In the genomic region with DNA sequence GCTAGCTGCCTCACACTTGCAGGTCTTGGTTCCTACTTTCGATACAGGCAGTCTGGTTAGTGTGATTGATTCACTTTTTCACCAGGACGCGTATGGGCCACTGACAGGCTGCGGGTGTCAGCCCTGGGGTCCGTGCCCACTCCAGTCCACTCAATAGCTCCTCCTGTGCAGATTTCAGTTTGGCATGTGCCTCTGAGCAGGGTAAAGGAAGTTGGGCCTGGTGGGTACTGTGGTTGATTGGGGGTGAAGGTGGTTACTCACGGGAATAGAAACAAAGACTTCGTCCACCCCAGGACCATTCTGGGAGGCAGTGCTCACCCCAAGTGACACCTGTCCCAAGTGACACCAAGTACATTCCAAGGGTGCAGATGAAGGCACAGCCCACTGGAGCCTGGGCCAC, we compare ENCODE assay signal across 24 cellular contexts.
"Had no signal": no experiment of that assay in that cellular context is flagged by ENCODE, and none has a peak within 500 bp of the region (broad histone marks: within the 10 kb centered on the region; RNA-seq: fewer than 3 reads in every experiment).

No MANE protein-coding gene starts in this region.

- ATAC-seq: heart right ventricle; mucosa of descending colon; natural killer cell treated with Interleukin-12 subunit alpha and Interleukin-12 subunit beta and Interleukin-15 and Interleukin-18, amount 100 ng/mL, for 72 hours; right lobe of liver had no signal

- H3K27me3 ChIP-seq: esophagus squamous epithelium, neutrophil, right lobe of liver, stomach, thyroid gland, vagina had no signal

- H3K27ac ChIP-seq: esophagus squamous epithelium, heart right ventricle, neutrophil, parathyroid adenoma, right lobe of liver, stomach, thyroid gland, vagina had no signal

- H3K79me2 ChIP-seq: parathyroid adenoma had no signal

- DNase-seq: effector memory CD4-positive, alpha-beta T cell; erythroblast; esophagus squamous epithelium; foreskin melanocyte; glutamatergic neuron; heart right ventricle; hippocampal formation; kidney glomerular epithelial cell; mesenchymal stem cell; mucosa of descending colon; naive B cell; small intestine; stimulated activated CD4-positive, alpha-beta T cell treated with anti-CD3 and anti-CD28 coated beads, Interleukin-15, amount 100 ng/mL, for 24 hours; stimulated activated CD4-positive, alpha-beta T cell treated with anti-CD3 and anti-CD28 coated beads, Interleukin-2, amount 100 ng/mL, for 48 hours; stimulated activated naive CD4-positive, alpha-beta T cell; stomach; thyroid gland; trophoblast cell had no signal

- H3K4me1 ChIP-seq: esophagus squamous epithelium, parathyroid adenoma, right lobe of liver, stomach, thyroid gland, vagina had no signal

- H3K4me3 ChIP-seq: esophagus squamous epithelium, heart right ventricle, lung, mucosa of descending colon, right lobe of liver, stomach, thyroid gland, vagina had no signal

- H3K9ac ChIP-seq: parathyroid adenoma had no signal

- H2AFZ ChIP-seq: parathyroid adenoma had no signal

- H3K9me3 ChIP-seq: esophagus squamous epithelium, heart right ventricle, mucosa of descending colon, neutrophil, right lobe of liver, stomach, thyroid gland, vagina had no signal

- H3K36me3 ChIP-seq: esophagus squamous epithelium, heart right ventricle, neutrophil, right lobe of liver, stomach, thyroid gland, vagina had no signal
